8 cellular contexts compared by ENCODE assay signal in the genomic region with DNA sequence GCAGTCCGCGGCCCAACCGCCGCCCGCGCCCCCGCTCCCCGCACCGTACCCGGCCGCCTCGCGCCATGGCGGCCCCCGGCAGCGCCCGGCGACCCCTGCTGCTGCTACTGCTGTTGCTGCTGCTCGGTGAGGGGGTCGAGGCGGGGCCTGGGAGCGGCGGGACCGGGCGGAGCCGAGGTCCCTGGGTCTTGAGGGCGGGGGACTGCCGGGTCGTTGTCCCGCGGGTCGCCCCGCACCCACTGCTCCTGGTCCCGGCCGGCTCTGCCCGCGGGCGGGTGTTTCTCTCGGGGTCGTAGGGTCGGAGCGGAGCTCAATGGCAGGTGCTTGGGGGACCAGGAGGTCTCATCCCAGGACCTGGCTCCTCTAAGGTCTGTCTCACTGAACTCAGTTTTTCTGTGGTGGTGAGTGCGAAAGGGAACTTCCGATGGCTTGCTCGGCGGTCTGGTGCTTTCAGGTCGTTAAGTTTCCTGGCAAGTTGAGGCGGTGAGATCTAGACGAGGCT. TPM values are rescaled to one million over a fixed set of nuclear protein-coding genes. Genes with fewer than 3 reads are reported as not detected.
DNase-seq lines count a peak whose midpoint lies in the region; ATAC-seq and TF ChIP-seq lines count a peak whose summit lies in the region.

No MANE protein-coding gene starts in this region.

- no peak for TF ChIP-seq EP300 in esophagus muscularis mucosa (IDR thresholded peaks at IDR 0.05)

- TF ChIP-seq CTCF in Calu3 (IDR thresholded peaks at IDR 0.05; ENCODE audit: unreplicated experiment), result no peak
- TF ChIP-seq CTCF in esophagus muscularis mucosa (IDR thresholded peaks at IDR 0.05), result no peak
- no peak for TF ChIP-seq CTCF in prostate gland (IDR thresholded peaks at IDR 0.05)

- H3K27me3 ChIP-seq in esophagus muscularis mucosa, result no peaks in the 10 kb centered on the region
- no peaks in the 10 kb centered on the region for H3K27me3 ChIP-seq in prostate gland (replicated peaks; ENCODE audit: insufficient read depth)
- H3K27me3 ChIP-seq in aorta (ENCODE audit: control insufficient read depth in 1 of 2, insufficient read depth in 2 of 2, low read length in 1 of 2), result no peaks in the 10 kb centered on the region

- H3K27ac ChIP-seq in esophagus muscularis mucosa (replicated peaks in 1 of 4) (peak overlapping the region; percentile 86 to 94 (median 90)), prostate gland (peak overlapping the region; percentile 68 to 83), aorta (ENCODE audit: low read depth in 1 of 2, low read length in 2 of 2) (peak overlapping the region in 1 of 2 donors; percentile 22)

- ATAC-seq in GM21381 (IDR thresholded peaks at IDR 0.05; ENCODE audit: unreplicated experiment), result peak; percentile 27
- ATAC-seq in aorta (ENCODE audit: low FRiP score), result no peak

- peaks cover 11% of the 10 kb centered on the region for H3K4me1 Mint-ChIP-seq in Calu3 (ENCODE audit: low read depth, unreplicated experiment)
- H3K4me1 Mint-ChIP-seq in IgD-negative memory B cell, result peaks cover 24 to 27% (median 24%) of the 10 kb centered on the region in 3 donors

- DNase-seq in Calu3, result no peak
- DNase-seq in activated CD8-positive, alpha-beta memory T cell treated with anti-CD3 and anti-CD28 coated beads, Interleukin-2, amount 50 U/mL, for 4 hours, result peak; percentile 43
- DNase-seq in esophagus muscularis mucosa (ENCODE audit: extremely low spot score), result no peak
- no peak for DNase-seq in prostate gland (ENCODE audit: low spot score)
- peak in 1 of 2 donors; percentile 61 for DNase-seq in aorta
- DNase-seq in foreskin melanocyte, result no peak

- BruUV-seq in Calu3 (replicated peaks; lab: Mats Ljungman, UMichigan), result no TSS peak

- H3K9me3 ChIP-seq in esophagus muscularis mucosa (peaks cover 0 to 7% (median 0%) of the 10 kb centered on the region in 4 donors), prostate gland (no peaks in the 10 kb centered on the region), aorta (ENCODE audit: control insufficient read depth, low read length) (no peaks in the 10 kb centered on the region)

- no peak for TF ChIP-seq POLR2A in esophagus muscularis mucosa (IDR thresholded peaks at IDR 0.05; ENCODE audit: low read depth)
- TF ChIP-seq POLR2A in prostate gland (IDR thresholded peaks at IDR 0.05), result no peak

- no CpG with 5 or more reads among the region's 49 CpGs for WGBS in esophagus muscularis mucosa
- WGBS in prostate gland, result under 1% methylated on average over 25 of the region's 49 CpGs
- WGBS in aorta, 2 donors, result 0 to 1% methylated on average over 31 to 49 of the region's 49 CpGs

- CTCF ChIA-PET in Calu3 (lab: Charles Lee), result no interaction called here

- H3K4me3 ChIP-seq in esophagus muscularis mucosa (peak overlapping the region; percentile 91 to 99 (median 98)), prostate gland (peak overlapping the region; percentile 90), aorta (ENCODE audit: low read length in 2 of 2) (peak overlapping the region; percentile 49 to 81)

- peaks cover 15% of the 10 kb centered on the region for H3K36me3 Mint-ChIP-seq in Calu3 (ENCODE audit: insufficient read depth, unreplicated experiment)
- peaks cover 2% of the 10 kb centered on the region for H3K36me3 Mint-ChIP-seq in IgD-negative memory B cell

- H3K27me3 Mint-ChIP-seq in Calu3 (ENCODE audit: unreplicated experiment), result peaks cover 3% of the 10 kb centered on the region
- H3K27me3 Mint-ChIP-seq in IgD-negative memory B cell, result peaks cover 12% of the 10 kb centered on the region

- intact Hi-C loops in Calu3 (cut with micrococcal nuclease; ENCODE audit: unreplicated experiment), result no loop called here
- intact Hi-C loops in esophagus muscularis mucosa (cut with DNase I), result loop anchor here (5.0 to 10.0 kb wide), 3 partner anchors 67 to 97 kb away; a partner anchor contains a TSS
- intact Hi-C loops in prostate gland (cut with DNase I), result loop anchor here (5.0 to 10.0 kb wide), 2 partner anchors 90 to 143 kb away; a partner anchor contains a TSS
- intact Hi-C loops in aorta (cut with DNase I), result loop anchor here (5.0 kb wide), 1 partner anchor 100 kb away; no protein-coding TSS in a partner anchor

- peak overlapping the region; percentile 60 for H3K27ac Mint-ChIP-seq in Calu3 (ENCODE audit: unreplicated experiment)
- H3K27ac Mint-ChIP-seq in IgD-negative memory B cell, result peak overlapping the region; percentile 97 to 100 (median 98)

- H3K9me3 Mint-ChIP-seq in Calu3 (ENCODE audit: low read depth, unreplicated experiment), result peaks cover 2% of the 10 kb centered on the region
- peaks cover 0 to 4% (median 0%) of the 10 kb centered on the region in 3 donors for H3K9me3 Mint-ChIP-seq in IgD-negative memory B cell

- H3K36me3 ChIP-seq in esophagus muscularis mucosa (no peaks in the 10 kb centered on the region), prostate gland (no peaks in the 10 kb centered on the region), aorta (ENCODE audit: control insufficient read depth in 1 of 2, insufficient read depth in 2 of 2, low read length in 1 of 2) (no peaks in the 10 kb centered on the region)

- H3K4me3 Mint-ChIP-seq in Calu3 (ENCODE audit: low read depth, unreplicated experiment), result peak overlapping the region; percentile 100
- peak overlapping the region; percentile 94 to 97 (median 94) for H3K4me3 Mint-ChIP-seq in IgD-negative memory B cell

- H3K4me1 ChIP-seq in esophagus muscularis mucosa (peaks cover 21 to 46% (median 40%) of the 10 kb centered on the region in 4 donors), prostate gland (replicated peaks) (no peaks in the 10 kb centered on the region), aorta (ENCODE audit: control insufficient read depth in 1 of 2, insufficient read depth in 2 of 2, low read length in 2 of 2) (no peaks in the 10 kb centered on the region)

RNA-seq across cellular contexts. Expression of a gene that starts 0.4 kb away (rescaled TPM):
- total RNA-seq in Calu3 (2022), result 70.7 and 84.1 TPM in 2 replicates
- polyA plus RNA-seq in IgD-negative memory B cell, result 21.7 TPM
- 100 to 1,000 TPM in 3 of 4 donors, 10 to 100 TPM in 1; 99.7 to 168 (median 133) TPM for total RNA-seq in esophagus muscularis mucosa
- 100 to 1,000 TPM; 214 to 246 TPM for total RNA-seq in prostate gland
- 100 to 1,000 TPM; 185 to 210 TPM for total RNA-seq in aorta
- polyA plus RNA-seq in aorta, result 100 to 1,000 TPM in 1 of 2 donors, 10 to 100 TPM in 1; 97.4 to 150 TPM
